Comparison of ENCODE assay signal across 13 cellular contexts in genomic region chr1:69551476-69552324, GRCh38. TPM values are rescaled to one million over a fixed set of nuclear protein-coding genes. Genes with fewer than 3 reads are reported as not detected.
"Had no signal": no experiment of that assay in that cellular context is flagged by ENCODE, and none has a peak within 500 bp of the region (broad histone marks: within the 10 kb centered on the region; RNA-seq: fewer than 3 reads in every experiment).

No MANE protein-coding gene starts in this region.

- H3K27ac ChIP-seq: colonic mucosa, heart right ventricle, left lung, stomach, thoracic aorta had no signal

- DNase-seq: activated CD4-positive, alpha-beta T cell treated with anti-CD3 and anti-CD28 coated beads, Interleukin-2, amount 10 ng/mL, durations not matched to agents 7 days and 5 days; activated CD4-positive, CD25-positive, alpha-beta regulatory T cell; caudate nucleus; colonic mucosa; effector CD4-positive, alpha-beta T cell; heart right ventricle; islet precursor cell; left lung; retina; stomach had no signal

- H3K9me3 ChIP-seq: colonic mucosa, left lung, stomach, thoracic aorta had no signal

- H3K36me3 ChIP-seq: colonic mucosa, heart right ventricle, left lung, stomach, thoracic aorta had no signal

- H3K4me3 ChIP-seq: colonic mucosa, heart right ventricle, left lung, stomach, thoracic aorta had no signal

- H3K4me1 ChIP-seq: colonic mucosa, heart right ventricle, left lung, stomach had no signal

- H3K27me3 ChIP-seq: colonic mucosa, heart right ventricle, left lung, stomach had no signal

- ATAC-seq: heart right ventricle, left lung had no signal

RNA-seq across cellular contexts. Expression of gene LRRC7, which starts 16.0 kb away (rescaled TPM):
- total RNA-seq: activated CD4-positive, alpha-beta T cell treated with anti-CD3 and anti-CD28 coated beads, Interleukin-2, amount 10 ng/mL, durations not matched to agents 7 days and 5 days; activated CD8-positive, alpha-beta memory T cell treated with anti-CD3 and anti-CD28 coated beads for 36 hours; fibroblast of lung; left lung had no signal
